In the genomic region with DNA sequence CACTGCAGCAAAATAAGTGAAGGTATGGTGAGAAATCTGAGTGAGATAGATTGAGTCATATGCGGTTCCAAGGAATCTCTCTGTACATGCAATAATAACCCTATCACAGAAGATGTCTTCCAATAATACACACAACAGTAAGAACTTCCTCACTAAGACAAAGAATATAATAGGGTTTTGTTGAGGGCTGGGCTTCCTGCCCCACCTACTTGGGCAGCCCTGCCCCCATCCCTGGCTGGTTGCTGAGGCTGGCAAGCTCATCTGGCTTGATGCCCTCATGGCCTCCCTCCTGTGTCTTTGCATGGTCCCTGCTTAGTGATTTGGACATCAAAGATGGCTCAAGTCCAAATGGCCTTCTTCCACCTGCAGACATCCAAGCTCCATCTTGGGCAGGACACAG, we compare ENCODE assay signal across 10 cellular contexts. TPM values are rescaled to one million over a fixed set of nuclear protein-coding genes. Genes with fewer than 3 reads are reported as not detected.
DNase-seq lines count a peak whose midpoint lies in the region; ATAC-seq and TF ChIP-seq lines count a peak whose summit lies in the region.
"Had no signal": no experiment of that assay in that cellular context is flagged by ENCODE, and none has a peak within 500 bp of the region (broad histone marks: within the 10 kb centered on the region; RNA-seq: fewer than 3 reads in every experiment).

No MANE protein-coding gene starts in this region.

- peak overlapping the region; percentile 99 for H3K4me3 Mint-ChIP-seq in activated T-helper 1 cell treated with anti-CD3 and anti-CD28 coated beads, Interleukin-12 subunit alpha, Interleukin-12 subunit beta, Interleukin-2, Interleukin-4 antibody, amounts not matched to agents 30 ng/mL and 10 ng/mL and 1 ng/mL, durations not matched to agents 14 hours and 24 hours and 36 hours

- WGBS in upper lobe of left lung, 2 donors, result 63 to 95% methylated on average over 1 of the region's 1 CpG

- H3K27ac Mint-ChIP-seq in activated T-helper 1 cell treated with anti-CD3 and anti-CD28 coated beads, Interleukin-12 subunit alpha, Interleukin-12 subunit beta, Interleukin-2, Interleukin-4 antibody, amounts not matched to agents 30 ng/mL and 10 ng/mL and 1 ng/mL, durations not matched to agents 14 hours and 24 hours and 36 hours, result peak overlapping the region; percentile 93

- TF ChIP-seq POLR2A in upper lobe of left lung (IDR thresholded peaks at IDR 0.05), result no peak

- H3K9me3 Mint-ChIP-seq in activated T-helper 1 cell treated with anti-CD3 and anti-CD28 coated beads, Interleukin-12 subunit alpha, Interleukin-12 subunit beta, Interleukin-2, Interleukin-4 antibody, amounts not matched to agents 30 ng/mL and 10 ng/mL and 1 ng/mL, durations not matched to agents 14 hours and 24 hours and 36 hours, result no peaks in the 10 kb centered on the region

- H3K27ac ChIP-seq in foreskin keratinocyte (peak overlapping the region; percentile 87), upper lobe of left lung (peak overlapping the region; percentile 11 to 50 (median 28))
- H3K27ac ChIP-seq: neutrophil had no signal

- no peaks in the 10 kb centered on the region for H3K36me3 ChIP-seq in upper lobe of left lung
- H3K36me3 ChIP-seq: neutrophil had no signal

- H3K4me1 ChIP-seq in foreskin keratinocyte (peaks cover 19% of the 10 kb centered on the region), upper lobe of left lung (peaks cover 0 to 42% (median 15%) of the 10 kb centered on the region in 4 donors)

- intact Hi-C loops in activated T-helper 1 cell treated with anti-CD3 and anti-CD28 coated beads, Interleukin-12 subunit alpha, Interleukin-12 subunit beta, Interleukin-2, Interleukin-4 antibody, amounts not matched to agents 30 ng/mL and 10 ng/mL and 1 ng/mL, durations not matched to agents 14 hours and 24 hours and 36 hours (cut with micrococcal nuclease), result loop anchor here (1.0 to 10.0 kb wide), 10 partner anchors 293 to 1830 kb away; a partner anchor contains a TSS

- H3K27me3 ChIP-seq in foreskin keratinocyte (no peaks in the 10 kb centered on the region), upper lobe of left lung (no peaks in the 10 kb centered on the region)
- H3K27me3 ChIP-seq: neutrophil had no signal

- no peak for TF ChIP-seq CTCF in foreskin keratinocyte (conservative IDR thresholded peaks at IDR 0.05)
- TF ChIP-seq CTCF in upper lobe of left lung (IDR thresholded peaks at IDR 0.05), result no peak

- H3K27me3 Mint-ChIP-seq in activated T-helper 1 cell treated with anti-CD3 and anti-CD28 coated beads, Interleukin-12 subunit alpha, Interleukin-12 subunit beta, Interleukin-2, Interleukin-4 antibody, amounts not matched to agents 30 ng/mL and 10 ng/mL and 1 ng/mL, durations not matched to agents 14 hours and 24 hours and 36 hours (ENCODE audit: insufficient read depth), result no peaks in the 10 kb centered on the region

- no peak for TF ChIP-seq EP300 in upper lobe of left lung (IDR thresholded peaks at IDR 0.05)

- H3K9me3 ChIP-seq in upper lobe of left lung, result no peaks in the 10 kb centered on the region
- H3K9me3 ChIP-seq: neutrophil had no signal

- ATAC-seq in foreskin keratinocyte (peak; percentile 47), upper lobe of left lung (ENCODE audit: low FRiP score in 2 of 2) (no peak), GM19397 (IDR thresholded peaks at IDR 0.05; ENCODE audit: unreplicated experiment) (no peak), HG02981 (IDR thresholded peaks at IDR 0.05; ENCODE audit: unreplicated experiment) (no peak)

- H3K4me1 Mint-ChIP-seq in activated T-helper 1 cell treated with anti-CD3 and anti-CD28 coated beads, Interleukin-12 subunit alpha, Interleukin-12 subunit beta, Interleukin-2, Interleukin-4 antibody, amounts not matched to agents 30 ng/mL and 10 ng/mL and 1 ng/mL, durations not matched to agents 14 hours and 24 hours and 36 hours (ENCODE audit: low read depth), result peaks cover 28% of the 10 kb centered on the region

- peak in 4 of 6 experiments; percentile 6 to 36 (median 16) for DNase-seq in stimulated activated naive CD4-positive, alpha-beta T cell (lab: John Stamatoyannopoulos, UW)
- DNase-seq in stimulated activated naive CD4-positive, alpha-beta T cell treated with Interleukin-2 at 50 U/mL for 16 hours (lab: John Stamatoyannopoulos, UW), result no peak
- DNase-seq in activated T-helper 1 cell treated with anti-CD3 and anti-CD28 coated beads, Interleukin-12 subunit alpha, Interleukin-12 subunit beta, Interleukin-2, Interleukin-4 antibody, amounts not matched to agents 30 ng/mL and 10 ng/mL and 1 ng/mL, durations not matched to agents 14 hours and 24 hours and 36 hours (ENCODE audit: low spot score), result no peak
- DNase-seq in foreskin keratinocyte, result peak in 1 of 2 donors; percentile 28
- DNase-seq in upper lobe of left lung, result no peak
- no peak for DNase-seq in NCI-H1436 treated with DMSO at 0.1 percent for 48 hours (lab: John Stamatoyannopoulos, UW)
- DNase-seq: effector memory CD4-positive, alpha-beta T cell had no signal

- H3K36me3 Mint-ChIP-seq in activated T-helper 1 cell treated with anti-CD3 and anti-CD28 coated beads, Interleukin-12 subunit alpha, Interleukin-12 subunit beta, Interleukin-2, Interleukin-4 antibody, amounts not matched to agents 30 ng/mL and 10 ng/mL and 1 ng/mL, durations not matched to agents 14 hours and 24 hours and 36 hours (ENCODE audit: low read depth), result peaks cover 5% of the 10 kb centered on the region

- H3K4me3 ChIP-seq in upper lobe of left lung, result no peak overlapping the region

RNA-seq across cellular contexts. Expression of a gene that starts 2.7 kb away (rescaled TPM):
- total RNA-seq in activated T-helper 1 cell treated with anti-CD3 and anti-CD28 coated beads, Interleukin-12 subunit alpha, Interleukin-12 subunit beta, Interleukin-2, Interleukin-4 antibody, amounts not matched to agents 30 ng/mL and 10 ng/mL and 1 ng/mL, durations not matched to agents 14 hours and 24 hours and 36 hours, result 15.6 and 17.7 TPM in 2 replicates
- total RNA-seq in foreskin keratinocyte, result 10.1 and 11.0 TPM in 2 replicates
- 15.2 and 15.6 TPM in 2 replicates for polyA plus RNA-seq in foreskin keratinocyte
- total RNA-seq in upper lobe of left lung, result 10 to 100 TPM; 12.5 to 52.4 (median 26.3) TPM

Comparison
In these comparisons a context has a peak if more than half of its experiments do, and no peak if none do; other contexts are left out.
1. DNase-seq: peak in stimulated activated naive CD4-positive, alpha-beta T cell (4 of 6); none in stimulated activated naive CD4-positive, alpha-beta T cell treated with Interleukin-2 at 50 U/mL for 16 hours (single experiment), activated T-helper 1 cell treated with anti-CD3 and anti-CD28 coated beads, Interleukin-12 subunit alpha, Interleukin-12 subunit beta, Interleukin-2, Interleukin-4 antibody, amounts not matched to agents 30 ng/mL and 10 ng/mL and 1 ng/mL, durations not matched to agents 14 hours and 24 hours and 36 hours (single experiment), upper lobe of left lung (0 of 2) and NCI-H1436 treated with DMSO at 0.1 percent for 48 hours (single experiment).